7 cellular contexts compared by ENCODE assay signal in the genomic region with DNA sequence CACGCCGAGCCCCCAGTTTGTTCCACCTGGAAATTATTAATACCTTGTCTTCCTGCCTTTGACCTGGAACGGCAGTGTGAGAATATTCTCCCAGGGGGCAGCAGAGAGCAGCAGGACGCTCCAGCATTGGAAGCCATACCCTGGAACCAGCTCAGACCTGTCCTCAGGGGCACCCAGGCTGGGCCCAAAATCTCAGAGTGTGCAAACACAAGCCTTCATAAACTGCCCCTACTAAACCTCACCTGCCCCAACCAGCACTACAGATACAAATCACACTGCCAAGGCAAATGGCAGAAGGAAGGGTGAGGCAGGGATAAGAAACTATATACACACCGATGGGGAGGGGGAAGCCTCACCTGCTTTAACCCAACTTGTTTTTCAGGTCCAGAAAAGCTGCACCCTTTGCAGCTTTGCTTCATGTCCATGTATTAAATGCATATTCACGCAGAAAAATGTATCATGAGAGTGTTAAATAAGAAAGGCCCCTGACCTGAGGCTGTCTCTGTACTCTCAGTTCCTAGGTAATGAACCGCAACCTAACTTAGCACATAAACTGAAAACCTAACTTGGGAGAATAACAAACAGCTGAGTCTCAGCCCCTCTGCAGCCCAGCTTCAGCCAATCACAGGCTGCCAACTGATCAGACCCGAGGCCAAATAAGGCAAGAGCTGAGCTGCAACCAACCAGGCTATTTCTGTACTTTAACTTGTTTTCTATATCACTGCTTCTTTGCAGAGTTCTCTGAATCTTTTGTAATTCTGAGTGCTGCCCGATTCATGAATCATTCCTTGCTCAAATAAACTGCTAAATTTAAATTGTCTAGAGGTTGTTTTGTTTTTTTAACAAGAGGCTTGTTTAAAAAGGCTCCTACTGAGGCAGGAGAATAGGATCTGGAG.
DNase-seq lines count a peak whose midpoint lies in the region; ATAC-seq and TF ChIP-seq lines count a peak whose summit lies in the region.

No MANE protein-coding gene starts in this region.

- peak; percentile 96 for ATAC-seq in HCT116

- H3F3A ChIP-seq in Loucy (ENCODE audit: low read depth), result no peaks in the 10 kb centered on the region
- H3F3A ChIP-seq in SK-N-SH (replicated peaks; ENCODE audit: insufficient read depth), result no peaks in the 10 kb centered on the region

- 36% methylated on average over 9 of the region's 9 CpGs for WGBS in SK-N-SH (ENCODE audit: low lambda C conversion rate)

- H4K20me1 ChIP-seq in HCT116 (ENCODE audit: insufficient read depth) (no peaks in the 10 kb centered on the region), Loucy (ENCODE audit: insufficient read depth, low read length, poor library complexity, severe bottlenecking) (no peaks in the 10 kb centered on the region), SK-N-SH (ENCODE audit: insufficient read depth) (no peaks in the 10 kb centered on the region)

- H3K27me3 ChIP-seq in HCT116 (ENCODE audit: insufficient read depth, low read length), result no peaks in the 10 kb centered on the region
- H3K27me3 ChIP-seq in Loucy (ENCODE audit: insufficient read depth, low read length, poor library complexity, severe bottlenecking), result no peaks in the 10 kb centered on the region
- H3K27me3 ChIP-seq in SK-N-SH (ENCODE audit: insufficient read depth), result no peaks in the 10 kb centered on the region

- H3K9me2 ChIP-seq in HCT116 (ENCODE audit: insufficient read depth), result no peaks in the 10 kb centered on the region
- no peaks in the 10 kb centered on the region for H3K9me2 ChIP-seq in Loucy (replicated peaks; ENCODE audit: low read depth, low read length)
- no peaks in the 10 kb centered on the region for H3K9me2 ChIP-seq in SK-N-SH

- DNase-seq in HCT116 (ENCODE audit: low read depth, low spot score), result peak; percentile 57
- peak; percentile 68 for DNase-seq in SK-N-SH
- DNase-seq in activated naive CD8-positive, alpha-beta T cell treated with anti-CD3 and anti-CD28 coated beads, Interleukin-2, amount 50 U/mL, for 16 hours (ENCODE audit: low read depth, low spot score), result peak; percentile 32
- peak; percentile 45 for DNase-seq in iPS DF 19.7 (ENCODE audit: low read depth, low spot score)
- peak; percentile 13 to 30 for DNase-seq in stimulated activated CD4-positive, alpha-beta T cell treated with anti-CD3 and anti-CD28 coated beads, Interleukin-15, amount 100 ng/mL, for 1 hour (ENCODE audit: low read depth in 1 of 2, low spot score in 1 of 2)

- H3K36me3 ChIP-seq in HCT116 (ENCODE audit: control insufficient read depth in 1 of 2, insufficient read depth in 2 of 2, low read length in 2 of 2), result no peaks in the 10 kb centered on the region
- H3K36me3 ChIP-seq in Loucy (ENCODE audit: insufficient read depth, low read length), result no peaks in the 10 kb centered on the region
- H3K36me3 ChIP-seq in SK-N-SH (replicated peaks in 1 of 2; ENCODE audit: control insufficient read depth in 1 of 2, insufficient read depth in 2 of 2, low read length in 1 of 2), result no peaks in the 10 kb centered on the region

- H3K9me3 ChIP-seq in HCT116 (ENCODE audit: control insufficient read depth in 1 of 2, insufficient read depth in 1 of 2, low read depth in 1 of 2, low read length in 2 of 2) (no peaks in the 10 kb centered on the region), Loucy (ENCODE audit: insufficient read depth, low read depth, low read length) (no peaks in the 10 kb centered on the region), SK-N-SH (no peaks in the 10 kb centered on the region)

- H3K27ac ChIP-seq in HCT116 (ENCODE audit: low read depth, low read length) (peak overlapping the region; percentile 38), SK-N-SH (ENCODE audit: low read depth in 2 of 2, low read length in 1 of 2) (no peak overlapping the region)

- no peak for TF ChIP-seq EP300 in SK-N-SH (IDR thresholded peaks at IDR 0.05; ENCODE audit: borderline replicate concordance in 1 of 2, low read depth in 1 of 2, low read length in 1 of 2)

- BruUV-seq in HCT116 (replicated peaks; lab: Mats Ljungman, UMichigan), result no TSS peak

- TF ChIP-seq CTCF in GM12875 (IDR thresholded peaks at IDR 0.05; ENCODE audit: borderline replicate concordance, insufficient read depth, low read depth, low read length) (peak; percentile 79), HCT116 (IDR thresholded peaks at IDR 0.05 in 2 of 3, conservative IDR thresholded peaks at IDR 0.05 in 1 of 3; ENCODE audit: borderline replicate concordance in 1 of 3, insufficient read depth in 1 of 3, low read depth in 2 of 3, low read length in 2 of 3) (peak; percentile 69 to 93 (median 86); a peak in 5 of 6 replicates), Loucy (conservative IDR thresholded peaks at IDR 0.05; ENCODE audit: low read length) (peak; percentile 93), SK-N-SH (IDR thresholded peaks at IDR 0.05) (peak; percentile 86)

- peak overlapping the region; percentile 51 for H3K4me2 ChIP-seq in HCT116 (ENCODE audit: low read length)
- peak overlapping the region; percentile 60 for H3K4me2 ChIP-seq in Loucy (ENCODE audit: low read depth, low read length, poor library complexity, severe bottlenecking)
- no peak overlapping the region for H3K4me2 ChIP-seq in SK-N-SH

- H2AFZ ChIP-seq in HCT116 (ENCODE audit: low read depth, low read length, poor library complexity, severe bottlenecking), result peak overlapping the region; percentile 86
- peak overlapping the region; percentile 98 for H2AFZ ChIP-seq in Loucy (ENCODE audit: low read length)
- no peak overlapping the region; the same call in 1 of the 2 replicates for H2AFZ ChIP-seq in SK-N-SH (ENCODE audit: low read depth)

- RAD21 ChIA-PET in HCT116 (lab: Charles Lee; ENCODE audit: low non-redundant PET in 1 of 2, low total read pairs in 2 of 2, uncharacterized antibody in 2 of 2, unreplicated experiment in 2 of 2), result interaction anchor here (1.5 to 2.0 kb wide), 2 partner anchors 166 kb away, joined by 12 to 21 read pairs; no protein-coding TSS in a partner anchor

- POLR2A ChIA-PET in HCT116 (lab: Charles Lee), result interaction anchor here (1.0 to 1.9 kb wide), 5 partner anchors 130 to 219 kb away, joined by 3 to 25 read pairs (median 5); partner anchors contain the start of gene SPTSSA
- POLR2A ChIA-PET in SK-N-SH (lab: Yijun Ruan, JAX), result no interaction called here

- H3K4me3 ChIP-seq in GM12875 (ENCODE audit: low read depth, low read length), result no peak overlapping the region
- no peak overlapping the region for H3K4me3 ChIP-seq in HCT116 (replicated peaks in 1 of 2; ENCODE audit: low read depth in 1 of 2, low read length in 2 of 2)
- H3K4me3 ChIP-seq in Loucy (ENCODE audit: low read length, poor library complexity, severe bottlenecking), result peak overlapping the region; percentile 42
- H3K4me3 ChIP-seq in SK-N-SH (ENCODE audit: low read depth in 2 of 2, low read length in 1 of 2), result no peak overlapping the region

- intact Hi-C loops in HCT116 (cut with micrococcal nuclease), result loop anchor here (1.0 to 5.0 kb wide), 2 partner anchors 166 to 1080 kb away; no protein-coding TSS in a partner anchor

- H3K79me2 ChIP-seq in HCT116 (ENCODE audit: insufficient read depth, low read length) (no peaks in the 10 kb centered on the region), Loucy (ENCODE audit: insufficient read depth, low read length) (no peaks in the 10 kb centered on the region), SK-N-SH (ENCODE audit: insufficient read depth) (no peaks in the 10 kb centered on the region)

- TF ChIP-seq POLR2A in HCT116 (IDR thresholded peaks at IDR 0.05; ENCODE audit: borderline replicate concordance, extremely low read depth, insufficient read depth, insufficient read length), result peak; percentile 31

- H3K9ac ChIP-seq in HCT116 (ENCODE audit: low read length) (peak overlapping the region; percentile 9; the same call in 1 of the 2 replicates), Loucy (ENCODE audit: low read depth, low read length, poor library complexity, severe bottlenecking) (peak overlapping the region; percentile 58), SK-N-SH (no peak overlapping the region)

- peaks cover 6 to 17% of the 10 kb centered on the region in 2 experiments; a peak in 3 of 4 replicates for H3K4me1 ChIP-seq in HCT116 (ENCODE audit: control insufficient read depth in 1 of 2, insufficient read depth in 2 of 2, low read length in 2 of 2)
- H3K4me1 ChIP-seq in Loucy (ENCODE audit: insufficient read depth, low read length, poor library complexity, severe bottlenecking), result peaks cover 7% of the 10 kb centered on the region
- H3K4me1 ChIP-seq in SK-N-SH (ENCODE audit: control insufficient read depth in 1 of 2, insufficient read depth in 2 of 2, low read depth in 1 of 2, low read length in 1 of 2), result peaks cover 0 to 2% of the 10 kb centered on the region in 2 experiments; a peak in 1 of 4 replicates

- CTCF ChIA-PET in HCT116 (lab: Charles Lee), result interaction anchor here (0.6 to 2.6 kb wide), 17 partner anchors 9 to 1486 kb away, joined by 3 to 99 read pairs (median 4); no protein-coding TSS in a partner anchor
- CTCF ChIA-PET in SK-N-SH (lab: Yijun Ruan, JAX), result interaction anchor here (0.5 to 6.1 kb wide), 46 partner anchors 9 to 1739 kb away, joined by 3 to 70 read pairs (median 4); no protein-coding TSS in a partner anchor

- TF ChIP-seq RAD21 in HCT116 (IDR thresholded peaks at IDR 0.05; ENCODE audit: low read depth), result peak; percentile 82
- TF ChIP-seq RAD21 in SK-N-SH (IDR thresholded peaks at IDR 0.05; ENCODE audit: low read length), result peak; percentile 81

TF ChIP-seq in HCT116, 20 proteins besides CTCF, POLR2A, EP300 and RAD21 (continues in another document):
- TF ChIP-seq SRF (IDR thresholded peaks at IDR 0.05; ENCODE audit: low read depth), result peak; percentile 99

TF ChIP-seq in SK-N-SH, 30 proteins besides CTCF, POLR2A, EP300 and RAD21:
- TF ChIP-seq, protein P1, sequence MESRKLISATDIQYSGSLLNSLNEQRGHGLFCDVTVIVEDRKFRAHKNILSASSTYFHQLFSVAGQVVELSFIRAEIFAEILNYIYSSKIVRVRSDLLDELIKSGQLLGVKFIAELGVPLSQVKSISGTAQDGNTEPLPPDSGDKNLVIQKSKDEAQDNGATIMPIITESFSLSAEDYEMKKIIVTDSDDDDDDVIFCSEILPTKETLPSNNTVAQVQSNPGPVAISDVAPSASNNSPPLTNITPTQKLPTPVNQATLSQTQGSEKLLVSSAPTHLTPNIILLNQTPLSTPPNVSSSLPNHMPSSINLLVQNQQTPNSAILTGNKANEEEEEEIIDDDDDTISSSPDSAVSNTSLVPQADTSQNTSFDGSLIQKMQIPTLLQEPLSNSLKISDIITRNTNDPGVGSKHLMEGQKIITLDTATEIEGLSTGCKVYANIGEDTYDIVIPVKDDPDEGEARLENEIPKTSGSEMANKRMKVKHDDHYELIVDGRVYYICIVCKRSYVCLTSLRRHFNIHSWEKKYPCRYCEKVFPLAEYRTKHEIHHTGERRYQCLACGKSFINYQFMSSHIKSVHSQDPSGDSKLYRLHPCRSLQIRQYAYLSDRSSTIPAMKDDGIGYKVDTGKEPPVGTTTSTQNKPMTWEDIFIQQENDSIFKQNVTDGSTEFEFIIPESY (IDR thresholded peaks at IDR 0.05; ENCODE audit: borderline replicate concordance, low read depth), result no peak
- peak; percentile 23; the same call in 1 of the 2 replicates for TF ChIP-seq TCF12 (IDR thresholded peaks at IDR 0.05)
- peak; percentile 85 for TF ChIP-seq SMC3 (IDR thresholded peaks at IDR 0.05; ENCODE audit: low read depth, low read length)
- no peak for TF ChIP-seq MXI1 (IDR thresholded peaks at IDR 0.05; ENCODE audit: low read depth, low read length)
